ENCODE assay signal across 8 cellular contexts in the genomic region with DNA sequence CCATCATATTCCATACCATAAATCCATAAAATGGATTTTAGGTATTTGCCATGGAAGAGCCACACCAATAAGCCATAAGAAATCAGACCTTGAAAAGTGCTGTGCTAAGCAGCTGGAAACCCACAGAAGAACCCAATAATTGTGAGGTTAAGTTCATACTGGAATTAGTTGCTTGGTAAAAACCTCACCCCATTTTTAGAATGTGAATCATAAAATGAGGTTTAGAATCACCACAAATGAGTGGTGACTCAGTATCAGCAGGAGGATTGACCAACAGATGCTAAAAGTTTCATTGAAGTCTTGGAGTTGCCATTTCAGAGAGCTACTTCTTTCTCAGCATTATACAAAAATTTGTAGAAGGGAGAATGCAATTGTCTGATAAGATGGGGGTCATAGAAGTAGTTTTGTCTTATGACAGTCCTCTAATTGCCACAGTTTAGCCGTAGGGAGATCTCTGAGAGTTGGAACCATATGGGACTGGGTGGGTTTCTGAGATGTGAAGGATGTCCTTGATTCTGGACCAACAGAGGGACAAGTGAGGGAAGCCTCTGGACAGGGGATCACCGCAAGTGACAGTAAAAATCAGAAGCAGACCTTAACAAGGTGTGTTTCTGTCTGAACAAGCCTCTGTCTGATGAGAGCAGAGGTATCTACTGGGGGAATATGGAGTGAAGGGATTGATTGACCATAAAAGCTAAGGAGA. TPM values are rescaled to one million over a fixed set of nuclear protein-coding genes. Genes with fewer than 3 reads are reported as not detected.
DNase-seq lines count a peak whose midpoint lies in the region; ATAC-seq and TF ChIP-seq lines count a peak whose summit lies in the region.

No MANE protein-coding gene starts in this region.

- WGBS in endodermal cell (ENCODE audit: insufficient coverage in 1 of 2, insufficient read length in 1 of 2), 2 experiments: 93 to 94% methylated on average over 2 of the region's 2 CpGs

- H3K27me3 ChIP-seq in brain microvascular endothelial cell (replicated peaks) (no peaks in the 10 kb centered on the region), skeletal muscle satellite cell (ENCODE audit: control insufficient read depth, insufficient read depth, low read length) (peaks cover 14% of the 10 kb centered on the region), endodermal cell (ENCODE audit: control insufficient read depth, insufficient read depth, low read length, poor library complexity, severe bottlenecking) (no peaks in the 10 kb centered on the region)

- H3K9ac ChIP-seq in skeletal muscle satellite cell (ENCODE audit: low read depth, low read length): peak overlapping the region; percentile 76
- H3K9ac ChIP-seq in endodermal cell (ENCODE audit: extremely low read depth, low read length, poor library complexity, severe bottlenecking): no peak overlapping the region

- peaks cover 35% of the 10 kb centered on the region for H3K4me1 ChIP-seq in skeletal muscle satellite cell (ENCODE audit: control insufficient read depth, insufficient read depth, low read length)
- H3K4me1 ChIP-seq in endodermal cell (ENCODE audit: control insufficient read depth, insufficient read depth, low read length): no peaks in the 10 kb centered on the region

- ATAC-seq in GM18867 (IDR thresholded peaks at IDR 0.05; ENCODE audit: unreplicated experiment): peak; percentile 69
- ATAC-seq in HG03442 (IDR thresholded peaks at IDR 0.05; ENCODE audit: unreplicated experiment): peak; percentile 80
- no peak for ATAC-seq in GM18909 (IDR thresholded peaks at IDR 0.05; ENCODE audit: poor library complexity, unreplicated experiment)

- TF ChIP-seq CTCF in brain microvascular endothelial cell (IDR thresholded peaks at IDR 0.05; ENCODE audit: low read depth, low read length, missing control alignments): no peak
- TF ChIP-seq CTCF in endodermal cell (conservative IDR thresholded peaks at IDR 0.05): no peak

- H3K36me3 Mint-ChIP-seq in endodermal cell (ENCODE audit: low read depth): peaks cover 10% of the 10 kb centered on the region

- H3K36me3 ChIP-seq in brain microvascular endothelial cell (replicated peaks) (no peaks in the 10 kb centered on the region), skeletal muscle satellite cell (ENCODE audit: insufficient read depth, low read length) (no peaks in the 10 kb centered on the region), endodermal cell (ENCODE audit: control insufficient read depth, insufficient read depth, low read length) (no peaks in the 10 kb centered on the region)

- H3K27ac ChIP-seq in brain microvascular endothelial cell (peak overlapping the region; percentile 44), endodermal cell (ENCODE audit: low read depth, low read length) (no peak overlapping the region)

- H3K9me3 ChIP-seq in skeletal muscle satellite cell (replicated peaks; ENCODE audit: low read length) (no peaks in the 10 kb centered on the region), endodermal cell (ENCODE audit: control insufficient read depth, low read length) (no peaks in the 10 kb centered on the region)

- H3K4me3 ChIP-seq in brain microvascular endothelial cell (ENCODE audit: low read depth, low read length) (no peak overlapping the region), skeletal muscle satellite cell (ENCODE audit: low read length) (peak overlapping the region; percentile 52), endodermal cell (ENCODE audit: low read length) (no peak overlapping the region)

- in situ Hi-C loops in brain microvascular endothelial cell (cut with HindIII; ENCODE audit: low pct_ligation_motif_present, low sequenced_read_pairs): no loop called here

- no peaks in the 10 kb centered on the region for H3K9me3 Mint-ChIP-seq in endodermal cell

- H3K4me3 Mint-ChIP-seq in endodermal cell: no peak overlapping the region

- DNase-seq in brain microvascular endothelial cell (peak; percentile 35), NCI-H1105 treated with DMSO at 0.1 percent for 48 hours (lab: John Stamatoyannopoulos, UW) (no peak), NCI-H146 treated with DMSO at 0.1 percent for 48 hours (lab: John Stamatoyannopoulos, UW; ENCODE audit: unreplicated experiment) (no peak), endodermal cell (no peak)

- H3K4me2 ChIP-seq in skeletal muscle satellite cell (ENCODE audit: low read length): peak overlapping the region; percentile 79

- H3K27me3 Mint-ChIP-seq in endodermal cell (ENCODE audit: insufficient read depth): no peaks in the 10 kb centered on the region

- no peaks in the 10 kb centered on the region for H3K4me1 Mint-ChIP-seq in endodermal cell

- no peak overlapping the region for H3K27ac Mint-ChIP-seq in endodermal cell

RNA-seq across cellular contexts. Expression of gene STON2, which starts 1.4 kb away (rescaled TPM):
- 3.5 and 5.6 TPM in 2 replicates for total RNA-seq in skeletal muscle satellite cell (2012; rRNA removed)
- total RNA-seq in endodermal cell: 10 to 100 TPM; 37.2 to 43.9 TPM
- polyA plus RNA-seq in endodermal cell (2013, experiment 1 of 2): 19.2 TPM
- 22.6 TPM for polyA plus RNA-seq in endodermal cell (2013, experiment 2 of 2)
